9 cellular contexts compared by ENCODE assay signal in the genomic region with DNA sequence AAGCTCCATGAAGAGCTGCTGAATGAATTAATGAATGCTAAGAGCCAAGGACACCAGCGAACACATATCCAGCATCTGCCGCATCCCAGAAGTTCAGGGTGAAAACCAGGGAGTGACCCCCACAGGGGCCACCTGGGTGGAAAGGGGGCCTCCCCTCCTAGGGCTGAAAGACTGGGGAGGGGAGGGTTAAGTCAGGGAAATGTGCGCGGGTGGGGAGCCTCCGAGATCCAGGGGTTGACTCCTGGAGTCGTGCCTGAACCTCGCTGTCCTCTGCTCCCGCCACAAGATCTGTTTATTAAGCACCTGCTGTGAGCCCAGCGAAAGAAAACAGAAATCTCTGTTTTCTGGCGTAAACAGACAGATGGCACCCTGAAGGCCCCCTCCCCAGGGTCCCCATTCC. TPM values are rescaled to one million over a fixed set of nuclear protein-coding genes. Genes with fewer than 3 reads are reported as not detected.
DNase-seq lines count a peak whose midpoint lies in the region; ATAC-seq, FAIRE-seq and TF ChIP-seq lines count a peak whose summit lies in the region.
"Not testable (repeated sequence)": the region's sequence is repeated elsewhere in the genome, so short reads cannot be mapped to it uniquely, and the experiment has no call there.
"Had no signal": no experiment of that assay in that cellular context is flagged by ENCODE, and none has a peak within 500 bp of the region (broad histone marks: within the 10 kb centered on the region; RNA-seq: fewer than 3 reads in every experiment).

No MANE protein-coding gene starts in this region.

- H3K4me2 ChIP-seq in Karpas-422 (ENCODE audit: low read depth, low read length, poor library complexity, severe bottlenecking) (peak overlapping the region; percentile 99), endothelial cell of umbilical vein (ENCODE audit: insufficient read depth, low read length) (peak overlapping the region; percentile 67), keratinocyte (ENCODE audit: control insufficient read depth, extremely low read depth, insufficient read depth, low read depth, low read length) (peak overlapping the region; percentile 69)

- TF ChIP-seq EP300 in ovary (IDR thresholded peaks at IDR 0.05), result not testable (repeated sequence)

- not testable (repeated sequence) for H3K9me2 ChIP-seq in Karpas-422 (replicated peaks; ENCODE audit: insufficient read depth, low read length)

- FAIRE-seq in endothelial cell of umbilical vein (lab: Jason Lieb, UNC), result peak; percentile 15
- not testable (repeated sequence) for FAIRE-seq in keratinocyte (lab: Jason Lieb, UNC)

- peaks cover 16% of the 10 kb centered on the region for H3K4me1 ChIP-seq in CD4-positive, CD25-positive, alpha-beta regulatory T cell (ENCODE audit: control insufficient read depth, insufficient read depth, low read length, poor library complexity, severe bottlenecking)
- peaks cover 11% of the 10 kb centered on the region for H3K4me1 ChIP-seq in Karpas-422 (ENCODE audit: low read length)
- not testable (repeated sequence) for H3K4me1 ChIP-seq in endothelial cell of umbilical vein (ENCODE audit: control insufficient read depth, extremely low read depth, insufficient read depth, low read length); keratinocyte (ENCODE audit: control insufficient read depth, extremely low read depth, insufficient read depth, low read length); ovary (ENCODE audit: insufficient read depth); testis

- not testable (repeated sequence) for H3K36me3 ChIP-seq in CD4-positive, CD25-positive, alpha-beta regulatory T cell (ENCODE audit: control insufficient read depth, insufficient read depth, low read length); Karpas-422 (ENCODE audit: insufficient read depth, low read length); endothelial cell of umbilical vein (ENCODE audit: control insufficient read depth in 2 of 2, extremely low read depth in 1 of 2, insufficient read depth in 2 of 2, low read length in 2 of 2); keratinocyte (ENCODE audit: control insufficient read depth in 2 of 2, extremely low read depth in 1 of 2, insufficient read depth in 2 of 2, low read length in 2 of 2); ovary; testis (ENCODE audit: low read depth, missing control alignments)

- in situ Hi-C loops in astrocyte of the cerebellum (cut with HindIII; ENCODE audit: low sequenced_read_pairs), result not testable (repeated sequence)

- WGBS in ovary, 3 donors, result 19 to 26% (median 19%) methylated on average over 10 of the region's 10 CpGs
- 19 to 33% methylated on average over 4 to 10 of the region's 10 CpGs for WGBS in testis, 2 donors

- peak overlapping the region; percentile 80; the same call in 1 of the 2 replicates for H3K9ac ChIP-seq in Karpas-422 (ENCODE audit: low read length)
- H3K9ac ChIP-seq in endothelial cell of umbilical vein (replicated peaks; ENCODE audit: extremely low read depth, insufficient read depth, low read length); keratinocyte (ENCODE audit: control insufficient read depth, extremely low read depth, insufficient read depth, low read length): not testable (repeated sequence)

- intact Hi-C loops in endothelial cell of umbilical vein (cut with micrococcal nuclease) (loop anchor here (5.0 kb wide), 1 partner anchor 126 kb away; no protein-coding TSS in a partner anchor), ovary (cut with DNase I) (loop anchor here in 1 of 4 donors (10.0 kb wide), 1 partner anchor 53 kb away; a partner anchor contains a TSS)
- intact Hi-C loops in testis (cut with DNase I; ENCODE audit: low total_unique reads), result not testable (repeated sequence)

- H3K36me3 Mint-ChIP-seq in CD4-positive, CD25-positive, alpha-beta regulatory T cell, result not testable (repeated sequence)

- H3K9me1 ChIP-seq in endothelial cell of umbilical vein (replicated peaks; ENCODE audit: control insufficient read depth, extremely low read depth, insufficient read depth, low read length); keratinocyte (ENCODE audit: control insufficient read depth, extremely low read depth, insufficient read depth, low read length): not testable (repeated sequence)

- not testable (repeated sequence) for H3K27ac ChIP-seq in CD4-positive, CD25-positive, alpha-beta regulatory T cell (ENCODE audit: insufficient read depth, low read length, poor library complexity, severe bottlenecking); Karpas-422 (ENCODE audit: low read length); endothelial cell of umbilical vein (ENCODE audit: insufficient read depth, low read depth, low read length); keratinocyte (ENCODE audit: control insufficient read depth, insufficient read depth, low read length)
- H3K27ac ChIP-seq in ovary, result peak overlapping the region; percentile 72 to 89
- peak overlapping the region; percentile 24 to 72 for H3K27ac ChIP-seq in testis

- ATAC-seq in CD4-positive, CD25-positive, alpha-beta regulatory T cell (ENCODE audit: low read depth in 2 of 2), result not testable (repeated sequence)

- H3K9me3 ChIP-seq in CD4-positive, CD25-positive, alpha-beta regulatory T cell (ENCODE audit: control insufficient read depth in 2 of 2, low read length in 2 of 2); Karpas-422 (ENCODE audit: low read length); endothelial cell of umbilical vein (replicated peaks; ENCODE audit: control insufficient read depth, insufficient read depth, low read length); keratinocyte (ENCODE audit: control insufficient read depth, low read depth, low read length); ovary; testis: not testable (repeated sequence)

- not testable (repeated sequence) for H3K79me2 ChIP-seq in Karpas-422 (ENCODE audit: low read length); endothelial cell of umbilical vein (ENCODE audit: control insufficient read depth, insufficient read depth, low read length); keratinocyte (ENCODE audit: control insufficient read depth, insufficient read depth, low read length)

- CTCF ChIA-PET in endothelial cell of umbilical vein (lab: Charles Lee), result interaction anchor here (1.0 kb wide), 1 partner anchor 20 kb away, joined by 3 read pairs; no protein-coding TSS in a partner anchor

- H3K9me3 Mint-ChIP-seq in CD4-positive, CD25-positive, alpha-beta regulatory T cell, result not testable (repeated sequence)

- TF ChIP-seq CTCF in WI38 (IDR thresholded peaks at IDR 0.05; ENCODE audit: low read depth, low read length); astrocyte of the cerebellum (IDR thresholded peaks at IDR 0.05; ENCODE audit: low read depth, low read length, missing control alignments); endothelial cell of umbilical vein (IDR thresholded peaks at IDR 0.05; ENCODE audit: extremely low read depth in 1 of 2, insufficient read depth in 1 of 2, low read depth in 1 of 2, low read length in 2 of 2); keratinocyte (optimal IDR thresholded peaks at IDR 0.05 in 1 of 3, IDR thresholded peaks at IDR 0.05 in 1 of 3, conservative IDR thresholded peaks at IDR 0.05 in 1 of 3; ENCODE audit: extremely low read depth in 1 of 3, insufficient read depth in 2 of 3, low read length in 3 of 3); ovary (IDR thresholded peaks at IDR 0.05); testis (IDR thresholded peaks at IDR 0.05): not testable (repeated sequence)

- not testable (repeated sequence) for DNase-seq in CD4-positive, CD25-positive, alpha-beta regulatory T cell; Karpas-422; astrocyte of the cerebellum (ENCODE audit: low read depth); endothelial cell of umbilical vein (ENCODE audit: low read depth, low spot score); keratinocyte (ENCODE audit: low read depth, low spot score); testis
- peak in 1 of 5 donors; percentile 25 for DNase-seq in ovary

- TF ChIP-seq POLR2A in endothelial cell of umbilical vein (IDR thresholded peaks at IDR 0.05; ENCODE audit: low read depth, low read length); ovary (IDR thresholded peaks at IDR 0.05); testis (IDR thresholded peaks at IDR 0.05): not testable (repeated sequence)

- peak overlapping the region; percentile 68 to 81 (median 69) for H3K27ac Mint-ChIP-seq in CD4-positive, CD25-positive, alpha-beta regulatory T cell

- not testable (repeated sequence) for H3K4me3 ChIP-seq in CD4-positive, CD25-positive, alpha-beta regulatory T cell (ENCODE audit: low read depth, low read length)
- H3K4me3 ChIP-seq in Karpas-422 (ENCODE audit: low read length), result peak overlapping the region; percentile 89
- peak overlapping the region; percentile 78 for H3K4me3 ChIP-seq in WI38 (ENCODE audit: low read depth, low read length)
- peak overlapping the region; percentile 72 for H3K4me3 ChIP-seq in astrocyte of the cerebellum (ENCODE audit: low read depth, low read length)
- H3K4me3 ChIP-seq in endothelial cell of umbilical vein (replicated peaks in 1 of 3; ENCODE audit: insufficient read depth in 1 of 3, low read depth in 1 of 3, low read length in 3 of 3), result peak overlapping the region in 1 of 3 experiments; percentile 91
- H3K4me3 ChIP-seq in keratinocyte (ENCODE audit: control insufficient read depth in 2 of 3, extremely low read depth in 1 of 3, insufficient read depth in 2 of 3, low read depth in 1 of 3, low read length in 3 of 3), result peak overlapping the region in 2 of 3 experiments; percentile 51 to 86
- peak overlapping the region; percentile 82 for H3K4me3 ChIP-seq in ovary
- H3K4me3 ChIP-seq in testis, result peak overlapping the region; percentile 74 to 77

- peak overlapping the region; percentile 88 to 98 (median 90) for H3K4me3 Mint-ChIP-seq in CD4-positive, CD25-positive, alpha-beta regulatory T cell

- H4K20me1 ChIP-seq in Karpas-422 (ENCODE audit: insufficient read depth, low read depth, low read length); endothelial cell of umbilical vein (replicated peaks; ENCODE audit: control insufficient read depth, extremely low read depth, insufficient read depth, low read length); keratinocyte (ENCODE audit: control insufficient read depth, extremely low read depth, insufficient read depth, low read length): not testable (repeated sequence)

- POLR2A ChIA-PET in endothelial cell of umbilical vein (lab: Charles Lee), result not testable (repeated sequence)

- dilution Hi-C loops in endothelial cell of umbilical vein (cut with MboI; ENCODE audit: extremely low pct_ligation_motif_present, low sequenced_read_pairs); keratinocyte (cut with MboI; ENCODE audit: extremely low pct_ligation_motif_present, low sequenced_read_pairs): not testable (repeated sequence)

- H3K4me1 Mint-ChIP-seq in CD4-positive, CD25-positive, alpha-beta regulatory T cell, result peaks cover 0 to 36% (median 8%) of the 10 kb centered on the region in 4 donors

- not testable (repeated sequence) for H3K27me3 Mint-ChIP-seq in CD4-positive, CD25-positive, alpha-beta regulatory T cell

- not testable (repeated sequence) for H3K27me3 ChIP-seq in CD4-positive, CD25-positive, alpha-beta regulatory T cell (ENCODE audit: control insufficient read depth, insufficient read depth, low read length); Karpas-422 (ENCODE audit: low read length); endothelial cell of umbilical vein (ENCODE audit: control insufficient read depth in 2 of 2, insufficient read depth in 2 of 2, low read length in 2 of 2); keratinocyte (ENCODE audit: control insufficient read depth, extremely low read depth, insufficient read depth, low read length); ovary; testis

- not testable (repeated sequence) for BruUV-seq in endothelial cell of umbilical vein (replicated peaks; lab: Mats Ljungman, UMichigan)

- H2AFZ ChIP-seq in Karpas-422 (ENCODE audit: low read length); endothelial cell of umbilical vein (ENCODE audit: low read depth, low read length); keratinocyte (ENCODE audit: control insufficient read depth, low read length): not testable (repeated sequence)

RNA-seq across cellular contexts. Expression of a gene that starts 16.0 kb away (rescaled TPM):
- total RNA-seq in CD4-positive, CD25-positive, alpha-beta regulatory T cell, result 3,278 TPM
- 10 to 100 TPM in 1 of 4 donors, not detected in 3; 23.7 TPM for polyA plus RNA-seq in CD4-positive, CD25-positive, alpha-beta regulatory T cell
- total RNA-seq in Karpas-422 (2014; rRNA removed; shearing (Covaris generic); ENCODE audit: low replicate concordance), result under 0.01 TPM in 2 replicates
- total RNA-seq in endothelial cell of umbilical vein (1,319 and 2,019 TPM in 2 replicates), ovary (1,000 to 10,000 TPM in 5 of 7 donors, under 1 TPM in 2; under 0.01 to 7,521 (median 3,807) TPM), testis (under 1 TPM; under 0.01 TPM)
- polyA plus RNA-seq in endothelial cell of umbilical vein (under 0.01 and 206 TPM in 2 replicates), keratinocyte (66.0 to 67.0 TPM in 2 of 3 replicates, not detected in the other), ovary (not detected), testis (ENCODE audit: insufficient read depth, low read depth, low replicate concordance) (18.9 TPM)
- under 0.01 TPM in 1 of 2 replicates, not detected in the other for polyA plus RNA-seq in endothelial cell of umbilical vein (2011; cell fraction: cytosol; rRNA removed)
- polyA plus RNA-seq in endothelial cell of umbilical vein (2011; cell fraction: nucleus; rRNA removed), result under 0.01 TPM in 2 replicates
- 123 TPM in 1 of 2 replicates, not detected in the other for polyA plus RNA-seq in endothelial cell of umbilical vein (2012)
- polyA minus RNA-seq in endothelial cell of umbilical vein (9,566 and 13,963 TPM in 2 replicates), keratinocyte (13,175 to 24,724 TPM (median 16,252 TPM) in 3 replicates)
- 46,668 TPM for polyA minus RNA-seq in endothelial cell of umbilical vein (2011; cell fraction: cytosol; rRNA and poly(A)+ RNA removed)
- polyA minus RNA-seq in endothelial cell of umbilical vein (2011; cell fraction: nucleus; rRNA and poly(A)+ RNA removed), result 60,677 and 87,675 TPM in 2 replicates
- polyA plus RNA-seq in keratinocyte (2011; ENCODE audit: low read depth), result not detected
- not detected in 2 replicates for polyA plus RNA-seq in keratinocyte (2011; cell fraction: cytosol; rRNA removed)
- under 0.01 TPM in 2 replicates for polyA plus RNA-seq in keratinocyte (2011; cell fraction: nucleus; rRNA removed)
- polyA plus RNA-seq in keratinocyte (2012; ENCODE audit: low replicate concordance), result not detected in 2 replicates
- 39,283 TPM for polyA minus RNA-seq in keratinocyte (2011; cell fraction: cytosol; rRNA and poly(A)+ RNA removed)
- 15,420 and 21,721 TPM in 2 replicates for polyA minus RNA-seq in keratinocyte (2011; cell fraction: nucleus; rRNA and poly(A)+ RNA removed)
- polyA plus RNA-seq: foreskin keratinocyte had no signal

RNA-seq across cellular contexts. Expression of a gene that starts 57.5 kb away (rescaled TPM):
- total RNA-seq in CD4-positive, CD25-positive, alpha-beta regulatory T cell, result 147 TPM
- 100 to 1,000 TPM; 276 to 323 (median 303) TPM for polyA plus RNA-seq in CD4-positive, CD25-positive, alpha-beta regulatory T cell
- total RNA-seq in Karpas-422 (2014; rRNA removed; shearing (Covaris generic); ENCODE audit: low replicate concordance), result 50.4 and 54.9 TPM in 2 replicates
- total RNA-seq in endothelial cell of umbilical vein, result 101 and 107 TPM in 2 replicates
- polyA plus RNA-seq in endothelial cell of umbilical vein, result 137 and 148 TPM in 2 replicates
- 143 and 146 TPM in 2 replicates for polyA plus RNA-seq in endothelial cell of umbilical vein (2011; cell fraction: cytosol; rRNA removed)
- 84.9 and 97.0 TPM in 2 replicates for polyA plus RNA-seq in endothelial cell of umbilical vein (2011; cell fraction: nucleus; rRNA removed)
- polyA plus RNA-seq in endothelial cell of umbilical vein (2012), result 91.7 and 96.1 TPM in 2 replicates
- 133 and 141 TPM in 2 replicates for polyA minus RNA-seq in endothelial cell of umbilical vein
- 20.9 TPM for polyA minus RNA-seq in endothelial cell of umbilical vein (2011; cell fraction: cytosol; rRNA and poly(A)+ RNA removed)
- polyA minus RNA-seq in endothelial cell of umbilical vein (2011; cell fraction: nucleus; rRNA and poly(A)+ RNA removed), result 39.1 and 42.6 TPM in 2 replicates
- polyA plus RNA-seq in keratinocyte, result 75.7 to 90.2 TPM (median 84.9 TPM) in 3 replicates
- 18.9 TPM for polyA plus RNA-seq in keratinocyte (2011; ENCODE audit: low read depth)
- 83.1 and 87.7 TPM in 2 replicates for polyA plus RNA-seq in keratinocyte (2011; cell fraction: cytosol; rRNA removed)
- polyA plus RNA-seq in keratinocyte (2011; cell fraction: nucleus; rRNA removed), result 76.6 and 86.6 TPM in 2 replicates
- 49.4 and 62.3 TPM in 2 replicates for polyA plus RNA-seq in keratinocyte (2012; ENCODE audit: low replicate concordance)
- 62.3 to 84.4 TPM (median 67.7 TPM) in 3 replicates for polyA minus RNA-seq in keratinocyte
- polyA minus RNA-seq in keratinocyte (2011; cell fraction: cytosol; rRNA and poly(A)+ RNA removed), result 79.4 TPM
- polyA minus RNA-seq in keratinocyte (2011; cell fraction: nucleus; rRNA and poly(A)+ RNA removed), result 39.8 and 60.2 TPM in 2 replicates
- 10 to 100 TPM; 36.2 to 60.4 (median 51.9) TPM for total RNA-seq in ovary
- 10 to 100 TPM; 41.0 to 59.1 TPM for polyA plus RNA-seq in ovary
- total RNA-seq in testis, result 100 to 1,000 TPM in 1 of 2 donors, 10 to 100 TPM in 1; 96.8 to 113 TPM
- 88.2 TPM for polyA plus RNA-seq in testis (ENCODE audit: insufficient read depth, low read depth, low replicate concordance)
